ENCODE assay signal across 8 cellular contexts in the genomic region with DNA sequence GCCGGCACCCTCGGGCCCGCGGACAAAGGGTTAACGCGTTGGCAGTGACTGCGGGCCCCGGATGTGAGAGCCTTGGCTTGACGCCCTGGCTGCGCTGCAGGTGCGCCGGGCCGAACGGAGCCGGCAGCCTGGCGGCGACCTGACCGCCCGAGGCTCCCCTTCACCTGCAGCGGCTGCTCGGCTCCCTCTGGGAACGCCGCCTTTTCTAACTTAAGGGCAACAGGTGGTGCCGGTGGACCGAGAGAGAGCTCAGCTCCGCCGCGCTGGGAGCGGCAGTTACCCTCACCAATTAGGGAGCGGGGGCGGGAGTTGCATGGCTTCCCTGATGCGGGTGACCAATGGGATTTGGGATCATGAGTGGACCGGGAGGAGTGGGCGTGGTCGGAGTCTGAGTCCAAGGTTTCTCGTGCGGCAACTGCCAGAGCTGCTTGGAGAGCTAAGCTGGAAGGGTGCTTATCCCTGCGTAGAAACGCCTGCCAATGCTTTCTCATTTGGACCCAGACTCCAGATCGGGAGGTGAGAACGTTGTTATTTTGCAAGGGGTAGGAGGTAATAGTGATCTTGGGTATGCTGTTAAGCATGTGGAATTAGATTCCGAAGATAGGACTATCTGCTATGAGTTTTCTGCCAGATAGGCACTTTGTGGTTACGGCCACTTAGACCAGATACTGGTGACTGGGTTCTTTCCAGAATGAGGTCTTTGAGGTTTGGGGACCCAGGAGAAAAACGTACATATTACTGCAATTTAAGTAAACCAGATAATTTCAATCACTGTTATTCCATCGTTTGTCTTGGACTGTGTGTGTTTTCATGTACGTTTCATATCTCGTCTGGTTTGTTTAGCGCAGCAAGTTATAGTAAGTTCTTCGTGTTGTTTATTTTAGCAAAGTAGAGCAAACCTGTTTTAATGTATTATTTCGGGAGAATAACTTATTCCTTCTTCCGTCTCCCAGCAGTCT.
DNase-seq lines count a peak whose midpoint lies in the region; ATAC-seq lines count a peak whose summit lies in the region.

A gene with protein sequence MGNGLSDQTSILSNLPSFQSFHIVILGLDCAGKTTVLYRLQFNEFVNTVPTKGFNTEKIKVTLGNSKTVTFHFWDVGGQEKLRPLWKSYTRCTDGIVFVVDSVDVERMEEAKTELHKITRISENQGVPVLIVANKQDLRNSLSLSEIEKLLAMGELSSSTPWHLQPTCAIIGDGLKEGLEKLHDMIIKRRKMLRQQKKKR (plus strand): TSS at position 421 of the 959 bp plus-strand sequence. CDS start 622 bp downstream, outside the sequence.

- H3K27ac Mint-ChIP-seq in central memory CD8-positive, alpha-beta T cell (ENCODE audit: low read depth) = peak within 1 kb of the TSS; percentile 93

- peak; percentile 92 for ATAC-seq in GM18907 (IDR thresholded peaks at IDR 0.05; ENCODE audit: unreplicated experiment)
- peak; percentile 75 for ATAC-seq in HG03159 (IDR thresholded peaks at IDR 0.05; ENCODE audit: unreplicated experiment)
- peak; percentile 31 for ATAC-seq in central memory CD8-positive, alpha-beta T cell (replicated peaks; ENCODE audit: extremely low read depth, poor library complexity, severe bottlenecking)

- DNase-seq in ACHN (peak; percentile 100), NCI-H2227 treated with DMSO at 0.1 percent for 48 hours (lab: John Stamatoyannopoulos, UW) (peak; percentile 96), inferior parietal cortex (ENCODE audit: extremely low spot score) (peak; percentile 98), smooth muscle cell of the brain vasculature (ENCODE audit: low read depth, low spot score) (peak; percentile 97)
- DNase-seq in activated CD4-positive, CD25-positive, alpha-beta regulatory T cell treated with anti-CD3 and anti-CD28 coated beads, Interleukin-2, amount 50 U/mL, for 16 hours (ENCODE audit: low read depth, low spot score) = peak; percentile 68
- DNase-seq in central memory CD8-positive, alpha-beta T cell (ENCODE audit: low spot score in 2 of 2) = peak; percentile 67 to 72

- no peaks in the 10 kb centered on the region for H3K27me3 Mint-ChIP-seq in central memory CD8-positive, alpha-beta T cell

- H3K4me1 Mint-ChIP-seq in central memory CD8-positive, alpha-beta T cell = peaks cover 19% of the 10 kb centered on the region

- no peaks in the 10 kb centered on the region for H3K9me3 Mint-ChIP-seq in central memory CD8-positive, alpha-beta T cell

- peaks cover 23% of the 10 kb centered on the region for H3K36me3 Mint-ChIP-seq in central memory CD8-positive, alpha-beta T cell (ENCODE audit: insufficient read depth)

- in situ Hi-C loops in ACHN (cut with HindIII; ENCODE audit: low pct_ligation_motif_present, low pct_unique_long_range_greater_than_20kb, low sequenced_read_pairs) = loop anchor here (25.0 kb wide), 1 partner anchor 575 kb away; no protein-coding TSS in a partner anchor

- H3K4me3 Mint-ChIP-seq in central memory CD8-positive, alpha-beta T cell = peak within 1 kb of the TSS; percentile 95

Comparison
In these comparisons a context has a peak if more than half of its experiments do, and no peak if none do; other contexts are left out.
1. Peak in every context shown above with its lines: DNase-seq and ATAC-seq.
2. ATAC-seq: peak in every context shown above with its lines; median percentile 92 in GM18907; 75 in HG03159; 31 in central memory CD8-positive, alpha-beta T cell.